ENCODE assay signal across 1 cellular context in genomic region chr2:114006460-114006859, GRCh38.
TF ChIP-seq lines count a peak whose summit lies in the region.

No MANE protein-coding gene starts in this region.

TF ChIP-seq in HepG2, 621 proteins besides CTCF, POLR2A, EP300 and RAD21 (continued from another document and continues in another):
- TF ChIP-seq ZBTB4 (CRISPR knock-in tag; IDR thresholded peaks at IDR 0.05; ENCODE audit: borderline replicate concordance): no peak
- TF ChIP-seq FOXK1 (CRISPR knock-in tag; IDR thresholded peaks at IDR 0.05; ENCODE audit: borderline replicate concordance, low read depth): no peak
- no peak for TF ChIP-seq TCF7L2 (IDR thresholded peaks at IDR 0.05; ENCODE audit: low read depth, low read length)
- TF ChIP-seq MXD3 (CRISPR knock-in tag; IDR thresholded peaks at IDR 0.05): no peak
- no peak for TF ChIP-seq THYN1 (CRISPR knock-in tag; IDR thresholded peaks at IDR 0.05; ENCODE audit: borderline replicate concordance, low read depth)
- TF ChIP-seq HMGXB3 (CRISPR knock-in tag; IDR thresholded peaks at IDR 0.05; ENCODE audit: borderline replicate concordance): no peak
- no peak for TF ChIP-seq DMAP1 (CRISPR knock-in tag; IDR thresholded peaks at IDR 0.05)
- TF ChIP-seq IRF2 (CRISPR knock-in tag; IDR thresholded peaks at IDR 0.05): peak; percentile 40; the same call in 1 of the 2 replicates
- TF ChIP-seq ESRRA (CRISPR knock-in tag; IDR thresholded peaks at IDR 0.05; ENCODE audit: low read depth): no peak
- TF ChIP-seq ZNF292 (CRISPR knock-in tag; IDR thresholded peaks at IDR 0.05; ENCODE audit: borderline replicate concordance, low read depth): peak; percentile 78; the same call in 1 of the 2 replicates
- no peak for TF ChIP-seq ZNF512 (CRISPR knock-in tag; IDR thresholded peaks at IDR 0.05)
- no peak for TF ChIP-seq ZNF30 (CRISPR knock-in tag; IDR thresholded peaks at IDR 0.05)
- no peak for TF ChIP-seq SPEN (CRISPR knock-in tag; IDR thresholded peaks at IDR 0.05; ENCODE audit: low read depth)
- TF ChIP-seq GMEB2 (CRISPR knock-in tag; IDR thresholded peaks at IDR 0.05; ENCODE audit: low read depth): no peak
- TF ChIP-seq CSRNP2 (CRISPR knock-in tag; conservative IDR thresholded peaks at IDR 0.05; ENCODE audit: low read depth): no peak
- peak; percentile 90 for TF ChIP-seq GATAD2A (CRISPR knock-in tag; IDR thresholded peaks at IDR 0.05)
- TF ChIP-seq ZEB1 (IDR thresholded peaks at IDR 0.05; ENCODE audit: insufficient replicate concordance, low read depth): peak; percentile 97
- no peak for TF ChIP-seq TEF (CRISPR knock-in tag; IDR thresholded peaks at IDR 0.05)
- peak; percentile 41; the same call in 1 of the 2 replicates for TF ChIP-seq NCOR1 (IDR thresholded peaks at IDR 0.05; ENCODE audit: borderline replicate concordance, low read length)
- TF ChIP-seq HNF4G (IDR thresholded peaks at IDR 0.05; ENCODE audit: borderline replicate concordance, low read depth, low read length): peak; percentile 92
- TF ChIP-seq HNF4G (CRISPR knock-in tag; IDR thresholded peaks at IDR 0.05; ENCODE audit: borderline replicate concordance, low read depth): peak; percentile 46; the same call in 1 of the 2 replicates
- TF ChIP-seq HNF4A (CRISPR knock-in tag; IDR thresholded peaks at IDR 0.05): peak; percentile 97
- TF ChIP-seq ATRX (CRISPR knock-in tag; IDR thresholded peaks at IDR 0.05; ENCODE audit: borderline replicate concordance): no peak
- peak; percentile 28; the same call in 1 of the 2 replicates for TF ChIP-seq ZFX (CRISPR knock-in tag; IDR thresholded peaks at IDR 0.05; ENCODE audit: low read depth)
- peak; percentile 75; the same call in 1 of the 2 replicates for TF ChIP-seq ZNF331 (CRISPR knock-in tag; IDR thresholded peaks at IDR 0.05)
- no peak for TF ChIP-seq FOXC1 (CRISPR knock-in tag; IDR thresholded peaks at IDR 0.05; ENCODE audit: borderline replicate concordance)
- TF ChIP-seq ZSCAN9 (CRISPR knock-in tag; IDR thresholded peaks at IDR 0.05; ENCODE audit: borderline replicate concordance): peak; percentile 33; the same call in 1 of the 2 replicates
- peak; percentile 26; the same call in 1 of the 2 replicates for TF ChIP-seq ZFY (CRISPR knock-in tag; IDR thresholded peaks at IDR 0.05)
- peak; percentile 70; the same call in 1 of the 2 replicates for TF ChIP-seq MIER3 (CRISPR knock-in tag; IDR thresholded peaks at IDR 0.05; ENCODE audit: borderline replicate concordance)
- 0 out of 2 replicates have a peak, but pooled peaks have one; percentile 42 for TF ChIP-seq GATAD1 (CRISPR knock-in tag; IDR thresholded peaks at IDR 0.05)
- no peak for TF ChIP-seq SSRP1 (CRISPR knock-in tag; IDR thresholded peaks at IDR 0.05)
- no peak for TF ChIP-seq TOPORS (CRISPR knock-in tag; IDR thresholded peaks at IDR 0.05)
- no peak for TF ChIP-seq PRMT3 (CRISPR knock-in tag; IDR thresholded peaks at IDR 0.05; ENCODE audit: borderline replicate concordance, low read depth)
- no peak for TF ChIP-seq ETS1 (CRISPR knock-in tag; IDR thresholded peaks at IDR 0.05)
- no peak for TF ChIP-seq ZNF12 (CRISPR knock-in tag; IDR thresholded peaks at IDR 0.05)
- TF ChIP-seq ZNF441 (CRISPR knock-in tag; IDR thresholded peaks at IDR 0.05; ENCODE audit: borderline replicate concordance): no peak
- no peak for TF ChIP-seq MLXIP (CRISPR knock-in tag; IDR thresholded peaks at IDR 0.05; ENCODE audit: borderline replicate concordance)
- no peak for TF ChIP-seq ZNF546 (CRISPR knock-in tag; conservative IDR thresholded peaks at IDR 0.05)
- peak; percentile 27; the same call in 1 of the 2 replicates for TF ChIP-seq HNF1B (CRISPR knock-in tag; IDR thresholded peaks at IDR 0.05)
